ENCODE assay signal across 8 cellular contexts in the genomic region with DNA sequence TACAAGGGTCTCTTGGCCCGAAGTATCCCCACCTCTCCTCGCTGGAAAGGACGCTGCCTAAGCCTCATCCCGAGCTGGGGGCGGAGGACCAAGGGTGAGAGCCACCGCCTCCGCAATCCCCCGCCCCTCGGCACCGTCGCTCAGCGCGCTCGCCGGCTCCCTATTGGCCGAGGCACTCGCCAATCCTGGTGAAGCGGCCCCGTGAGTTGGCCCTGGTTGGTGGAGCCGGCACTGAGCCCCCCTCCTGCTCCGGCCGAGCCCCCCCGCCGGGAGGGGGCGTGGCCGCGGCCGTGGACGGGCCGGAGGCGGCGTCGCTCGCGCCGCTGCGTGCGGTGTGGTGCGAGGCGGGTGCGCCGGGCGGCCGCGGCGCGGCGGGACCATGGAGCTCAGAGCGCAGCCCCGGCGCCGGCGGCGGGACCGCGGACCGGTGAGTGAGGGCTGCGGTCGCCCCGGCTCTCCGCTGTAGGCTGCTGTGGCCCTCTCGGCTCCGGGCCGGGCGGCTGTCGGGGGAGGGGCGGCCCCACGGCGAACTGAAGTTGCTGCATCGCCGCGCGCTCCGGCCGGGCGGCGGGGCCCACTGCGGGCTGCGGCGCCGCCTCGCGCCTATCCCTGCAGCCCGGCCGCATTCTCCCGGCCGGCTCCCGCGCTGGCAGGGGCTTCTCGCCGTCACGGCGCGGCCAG. TPM values are rescaled to one million over a fixed set of nuclear protein-coding genes. Genes with fewer than 3 reads are reported as not detected.
DNase-seq lines count a peak whose midpoint lies in the region; ATAC-seq and TF ChIP-seq lines count a peak whose summit lies in the region.

A gene with protein sequence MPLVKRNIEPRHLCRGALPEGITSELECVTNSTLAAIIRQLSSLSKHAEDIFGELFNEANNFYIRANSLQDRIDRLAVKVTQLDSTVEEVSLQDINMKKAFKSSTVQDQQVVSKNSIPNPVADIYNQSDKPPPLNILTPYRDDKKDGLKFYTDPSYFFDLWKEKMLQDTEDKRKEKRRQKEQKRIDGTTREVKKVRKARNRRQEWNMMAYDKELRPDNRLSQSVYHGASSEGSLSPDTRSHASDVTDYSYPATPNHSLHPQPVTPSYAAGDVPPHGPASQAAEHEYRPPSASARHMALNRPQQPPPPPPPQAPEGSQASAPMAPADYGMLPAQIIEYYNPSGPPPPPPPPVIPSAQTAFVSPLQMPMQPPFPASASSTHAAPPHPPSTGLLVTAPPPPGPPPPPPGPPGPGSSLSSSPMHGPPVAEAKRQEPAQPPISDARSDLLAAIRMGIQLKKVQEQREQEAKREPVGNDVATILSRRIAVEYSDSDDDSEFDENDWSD (plus strand): TSS at position 291 of the 681 bp plus-strand sequence. CDS start 84,588 bp downstream, outside the sequence.

- H3K4me3 Mint-ChIP-seq in endodermal cell = peak within 1 kb of the TSS; percentile 68

- H3K4me3 ChIP-seq in A673 (ENCODE audit: low read depth, low read length, poor library complexity, severe bottlenecking) (peak within 1 kb of the TSS; percentile 48), endodermal cell (ENCODE audit: low read length) (peak within 1 kb of the TSS; percentile 77), lower lobe of right lung (peak within 1 kb of the TSS; percentile 63)

- H3K36me3 ChIP-seq in A673 (ENCODE audit: insufficient read depth, low read length, poor library complexity, severe bottlenecking) (no peaks in the 10 kb centered on the region), endodermal cell (ENCODE audit: control insufficient read depth, insufficient read depth, low read length) (no peaks in the 10 kb centered on the region), lower lobe of right lung (no peaks in the 10 kb centered on the region)

- H3K27me3 ChIP-seq in A673 (replicated peaks; ENCODE audit: insufficient read depth, low read depth, low read length, poor library complexity) (peaks cover 69% of the 10 kb centered on the region), endodermal cell (ENCODE audit: control insufficient read depth, insufficient read depth, low read length, poor library complexity, severe bottlenecking) (peaks cover 13% of the 10 kb centered on the region), lower lobe of right lung (ENCODE audit: low read depth) (peaks cover 3% of the 10 kb centered on the region)

- H3K4me1 Mint-ChIP-seq in endodermal cell = peaks cover 13% of the 10 kb centered on the region

- no peaks in the 10 kb centered on the region for H3K36me3 Mint-ChIP-seq in endodermal cell (ENCODE audit: low read depth)

- H3K27me3 Mint-ChIP-seq in endodermal cell (ENCODE audit: insufficient read depth) = peaks cover 21% of the 10 kb centered on the region

- H3K27ac Mint-ChIP-seq in endodermal cell = no peak within 1 kb of the TSS

- H3K9ac ChIP-seq in endodermal cell (ENCODE audit: extremely low read depth, low read length, poor library complexity, severe bottlenecking) = peak within 1 kb of the TSS; percentile 36

- POLR2A ChIA-PET in A673 (lab: Charles Lee; ENCODE audit: low non-redundant PET) = no interaction called here

- TF ChIP-seq CTCF in A673 (conservative IDR thresholded peaks at IDR 0.05; ENCODE audit: low read depth, low read length) (no peak), endodermal cell (conservative IDR thresholded peaks at IDR 0.05) (no peak), lower lobe of right lung (IDR thresholded peaks at IDR 0.05) (no peak)

- WGBS in endodermal cell (ENCODE audit: insufficient coverage in 1 of 2, insufficient read length in 1 of 2), 2 experiments = 0 to 1% methylated on average over 42 to 94 of the region's 94 CpGs

- no TSS peak for BruUV-seq in A673 (replicated peaks; lab: Mats Ljungman, UMichigan)

- CTCF ChIA-PET in A673 (lab: Charles Lee) = no interaction called here

- ATAC-seq in GM18868 (IDR thresholded peaks at IDR 0.05; ENCODE audit: unreplicated experiment) = peak; percentile 92
- peak; percentile 92 for ATAC-seq in HG03095 (IDR thresholded peaks at IDR 0.05; ENCODE audit: unreplicated experiment)
- peak; percentile 94 to 97 for ATAC-seq in lower lobe of right lung

- no peaks in the 10 kb centered on the region for H3K9me3 ChIP-seq in A673 (ENCODE audit: low read depth, low read length, poor library complexity, severe bottlenecking)
- H3K9me3 ChIP-seq in endodermal cell (ENCODE audit: control insufficient read depth, low read length) = no peaks in the 10 kb centered on the region
- no peaks in the 10 kb centered on the region for H3K9me3 ChIP-seq in lower lobe of right lung

- H3K27ac ChIP-seq in A673 (ENCODE audit: low read depth, low read length, poor library complexity, severe bottlenecking) = no peak within 1 kb of the TSS
- H3K27ac ChIP-seq in endodermal cell (ENCODE audit: low read depth, low read length) = peak within 1 kb of the TSS; percentile 59
- peak within 1 kb of the TSS; percentile 72 for H3K27ac ChIP-seq in lower lobe of right lung

- H3K9me3 Mint-ChIP-seq in endodermal cell = no peaks in the 10 kb centered on the region

- H3K4me1 ChIP-seq in A673 (ENCODE audit: insufficient read depth, low read length, poor library complexity, severe bottlenecking) = peaks cover 6% of the 10 kb centered on the region
- H3K4me1 ChIP-seq in endodermal cell (ENCODE audit: control insufficient read depth, insufficient read depth, low read length) = no peaks in the 10 kb centered on the region
- peaks cover 10% of the 10 kb centered on the region for H3K4me1 ChIP-seq in lower lobe of right lung

- intact Hi-C loops in A673 (cut with micrococcal nuclease; ENCODE audit: unreplicated experiment) (no loop called here), lower lobe of right lung (cut with DNase I) (no loop called here)

- DNase-seq in A673 (ENCODE audit: low spot score) (peak; percentile 91), NCI-H2107 treated with DMSO at 0.1 percent for 48 hours (lab: John Stamatoyannopoulos, UW; ENCODE audit: unreplicated experiment) (peak; percentile 80), endodermal cell (peak; percentile 99), lower lobe of right lung (peak; percentile 93)
- DNase-seq in activated CD4-positive, CD25-positive, alpha-beta regulatory T cell treated with anti-CD3 and anti-CD28 coated beads, Interleukin-2, amount 50 U/mL, for 72 hours = peak; percentile 38
- DNase-seq in stimulated activated CD4-positive, alpha-beta T cell treated with anti-CD3 and anti-CD28 coated beads, TNF-alpha, amount 100 ng/mL, for 48 hours (ENCODE audit: low read depth in 3 of 3) = peak in 2 of 3 donors; percentile 4 to 41

RNA-seq across cellular contexts. Expression of the gene that starts here (rescaled TPM):
- total RNA-seq in A673 (2021) = 4.6 and 5.1 TPM in 2 replicates
- total RNA-seq in endodermal cell = 10 to 100 TPM; 20.5 to 32.6 TPM
- polyA plus RNA-seq in endodermal cell (2013, experiment 1 of 2) = 48.2 TPM
- 43.5 TPM for polyA plus RNA-seq in endodermal cell (2013, experiment 2 of 2)
- 15.4 TPM for total RNA-seq in lower lobe of right lung

Comparison
In these comparisons a context has a peak if more than half of its experiments do, and no peak if none do; other contexts are left out.
1. DNase-seq: peak in every context shown above with its lines; median percentile 99 in endodermal cell; 93 in lower lobe of right lung; 91 in A673; 80 in NCI-H2107 treated with DMSO at 0.1 percent for 48 hours; 38 in activated CD4-positive, CD25-positive, alpha-beta regulatory T cell treated with anti-CD3 and anti-CD28 coated beads, Interleukin-2, amount 50 U/mL, for 72 hours; 22 in stimulated activated CD4-positive, alpha-beta T cell treated with anti-CD3 and anti-CD28 coated beads, TNF-alpha, amount 100 ng/mL, for 48 hours.